In genomic region chr3:20047940-20048339, GRCh38 we compare ENCODE assay signal across 1 cellular context.
TF ChIP-seq lines count a peak whose summit lies in the region.

No MANE protein-coding gene starts in this region.

TF ChIP-seq in endothelial cell of umbilical vein, 7 proteins besides CTCF, POLR2A, EP300 and RAD21:
- TF ChIP-seq JUN (IDR thresholded peaks at IDR 0.05; ENCODE audit: borderline replicate concordance, insufficient read depth, insufficient read length, low read depth) = no peak
- TF ChIP-seq MAX (IDR thresholded peaks at IDR 0.05; ENCODE audit: insufficient read depth, insufficient read length) = no peak
- TF ChIP-seq MYC (IDR thresholded peaks at IDR 0.05; ENCODE audit: low read depth, low read length) = no peak
- no peak for TF ChIP-seq FOS (IDR thresholded peaks at IDR 0.05; ENCODE audit: borderline replicate concordance, insufficient read depth, low read length)
